In genomic region chr9:97744710-97745708, GRCh38 we compare ENCODE assay signal across 19 cellular contexts. TPM values are rescaled to one million over a fixed set of nuclear protein-coding genes. Genes with fewer than 3 reads are reported as not detected.
DNase-seq lines count a peak whose midpoint lies in the region; ATAC-seq and TF ChIP-seq lines count a peak whose summit lies in the region.
"Had no signal": no experiment of that assay in that cellular context is flagged by ENCODE, and none has a peak within 500 bp of the region (broad histone marks: within the 10 kb centered on the region; RNA-seq: fewer than 3 reads in every experiment).

No MANE protein-coding gene starts in this region.

- H3K4me3 Mint-ChIP-seq in Caco-2 (ENCODE audit: unreplicated experiment) = no peak overlapping the region
- H3K4me3 Mint-ChIP-seq in CD4-positive, alpha-beta memory T cell = peak overlapping the region in 1 of 8 donors; percentile 8
- H3K4me3 Mint-ChIP-seq: activated CD4-positive, alpha-beta T cell treated with anti-CD3 and anti-CD28 coated beads, Interleukin-2, amount 10 ng/mL, durations not matched to agents 7 days and 5 days; CD8-positive, alpha-beta T cell; natural killer cell treated with Interleukin-12 subunit alpha and Interleukin-12 subunit beta and Interleukin-15 and Interleukin-18, amount 100 ng/mL, for 72 hours had no signal

- no peak overlapping the region for H3K9ac ChIP-seq in HCT116 (ENCODE audit: low read length)

- peaks cover 11% of the 10 kb centered on the region for H3K9me3 Mint-ChIP-seq in Caco-2 (ENCODE audit: unreplicated experiment)
- H3K9me3 Mint-ChIP-seq in CD4-positive, alpha-beta memory T cell = peaks cover 0 to 16% (median 11%) of the 10 kb centered on the region in 8 donors
- H3K9me3 Mint-ChIP-seq: activated CD4-positive, alpha-beta T cell treated with anti-CD3 and anti-CD28 coated beads, Interleukin-2, amount 10 ng/mL, durations not matched to agents 7 days and 5 days; CD8-positive, alpha-beta T cell; natural killer cell treated with Interleukin-12 subunit alpha and Interleukin-12 subunit beta and Interleukin-15 and Interleukin-18, amount 100 ng/mL, for 72 hours had no signal

- TF ChIP-seq RAD21 in HCT116 (IDR thresholded peaks at IDR 0.05; ENCODE audit: low read depth) = no peak

- POLR2A ChIA-PET in Caco-2 (lab: Charles Lee) = no interaction called here
- POLR2A ChIA-PET in HCT116 (lab: Charles Lee) = no interaction called here
- POLR2A ChIA-PET in CD4-positive, alpha-beta memory T cell (lab: Charles Lee; ENCODE audit: partially characterized antibody) = no interaction called here

- BruUV-seq in Caco-2 (replicated peaks; lab: Mats Ljungman, UMichigan) (no TSS peak), HCT116 (replicated peaks; lab: Mats Ljungman, UMichigan) (no TSS peak)

- H3K36me3 ChIP-seq in Caco-2 (ENCODE audit: control insufficient read depth, insufficient read depth, low read length) (no peaks in the 10 kb centered on the region), HCT116 (ENCODE audit: control insufficient read depth in 1 of 2, insufficient read depth in 2 of 2, low read length in 2 of 2) (no peaks in the 10 kb centered on the region), upper lobe of right lung (no peaks in the 10 kb centered on the region)
- no peaks in the 10 kb centered on the region for H3K36me3 ChIP-seq in CD4-positive, alpha-beta memory T cell (ENCODE audit: insufficient read depth, low read length)
- H3K36me3 ChIP-seq: gastrocnemius medialis, thyroid gland had no signal

- CTCF ChIA-PET in Caco-2 (lab: Charles Lee) (no interaction called here), HCT116 (lab: Charles Lee) (no interaction called here)
- CTCF ChIA-PET in CD4-positive, alpha-beta memory T cell (lab: Charles Lee; ENCODE audit: partially characterized antibody) = no interaction called here

- intact Hi-C loops in Caco-2 (cut with micrococcal nuclease; ENCODE audit: unreplicated experiment) (no loop called here), HCT116 (cut with micrococcal nuclease) (no loop called here), upper lobe of right lung (cut with DNase I) (no loop called here)
- intact Hi-C loops in CD4-positive, alpha-beta memory T cell (cut with micrococcal nuclease) = no loop called here

- DNase-seq in Caco-2 (peak in 1 of 2 experiments; percentile 53), HCT116 (ENCODE audit: low read depth, low spot score) (no peak), amniotic epithelial cell (ENCODE audit: low read depth) (peak; percentile 77), left kidney (ENCODE audit: low read depth, low spot score) (peak; percentile 46), upper lobe of right lung (no peak), DMS79 (lab: John Stamatoyannopoulos, UW) (no peak)
- DNase-seq in CD4-positive, alpha-beta memory T cell = no peak
- DNase-seq: activated CD4-positive, alpha-beta T cell treated with anti-CD3 and anti-CD28 coated beads, Interleukin-2, amount 10 ng/mL, durations not matched to agents 7 days and 5 days; activated gamma-delta T cell; amniotic stem cell; CD8-positive, alpha-beta T cell; erythroblast; gastrocnemius medialis; NCI-H2171 treated with DMSO at 0.1 percent for 48 hours; NCI-H526 treated with DMSO at 0.1 percent for 48 hours; SHP77; stimulated activated naive CD4-positive, alpha-beta T cell treated with Interleukin-2 at 50 U/mL for 16 hours; thyroid gland had no signal

- H4K20me1 ChIP-seq in HCT116 (ENCODE audit: insufficient read depth) = no peaks in the 10 kb centered on the region

- peaks cover 7% of the 10 kb centered on the region; the same call in 1 of the 2 replicates for H3K9me3 ChIP-seq in Caco-2
- peaks cover 0 to 3% of the 10 kb centered on the region in 2 experiments; a peak in 1 of 4 replicates for H3K9me3 ChIP-seq in HCT116 (ENCODE audit: control insufficient read depth in 1 of 2, insufficient read depth in 1 of 2, low read depth in 1 of 2, low read length in 2 of 2)
- H3K9me3 ChIP-seq in upper lobe of right lung = no peaks in the 10 kb centered on the region
- H3K9me3 ChIP-seq in CD4-positive, alpha-beta memory T cell (ENCODE audit: control insufficient read depth in 1 of 2, low read length in 2 of 2) = peaks cover 0 to 4% of the 10 kb centered on the region in 2 donors
- H3K9me3 ChIP-seq: gastrocnemius medialis, thyroid gland had no signal

- no peak for TF ChIP-seq POLR2A in HCT116 (IDR thresholded peaks at IDR 0.05; ENCODE audit: borderline replicate concordance, extremely low read depth, insufficient read depth, insufficient read length)

- RAD21 ChIA-PET in HCT116 (lab: Charles Lee; ENCODE audit: low non-redundant PET in 1 of 2, low total read pairs in 2 of 2, uncharacterized antibody in 2 of 2, unreplicated experiment in 2 of 2) = no interaction called here

- no peaks in the 10 kb centered on the region for H3K27me3 Mint-ChIP-seq in Caco-2 (ENCODE audit: insufficient read depth, unreplicated experiment)
- peaks cover 46 to 55% of the 10 kb centered on the region in 2 donors for H3K27me3 Mint-ChIP-seq in CD4-positive, alpha-beta memory T cell

- H3K4me3 ChIP-seq in Caco-2 (ENCODE audit: low read depth, low read length) (no peak overlapping the region), HCT116 (replicated peaks in 1 of 2; ENCODE audit: low read depth in 1 of 2, low read length in 2 of 2) (no peak overlapping the region), upper lobe of right lung (no peak overlapping the region)
- H3K4me3 ChIP-seq in CD4-positive, alpha-beta memory T cell (ENCODE audit: low read length in 2 of 2) = no peak overlapping the region
- H3K4me3 ChIP-seq: gastrocnemius medialis, thyroid gland had no signal

- peaks cover 57% of the 10 kb centered on the region for H3K4me1 ChIP-seq in Caco-2
- no peaks in the 10 kb centered on the region for H3K4me1 ChIP-seq in HCT116 (ENCODE audit: control insufficient read depth in 1 of 2, insufficient read depth in 2 of 2, low read length in 2 of 2)
- H3K4me1 ChIP-seq in upper lobe of right lung = no peaks in the 10 kb centered on the region
- peaks cover 11% of the 10 kb centered on the region for H3K4me1 ChIP-seq in CD4-positive, alpha-beta memory T cell (ENCODE audit: insufficient read depth, low read length)

- no peaks in the 10 kb centered on the region for H3K9me2 ChIP-seq in HCT116 (ENCODE audit: insufficient read depth)

- H3K79me2 ChIP-seq in HCT116 (ENCODE audit: insufficient read depth, low read length) = no peaks in the 10 kb centered on the region

- H3K27ac Mint-ChIP-seq in Caco-2 (ENCODE audit: unreplicated experiment) = peak overlapping the region; percentile 85
- H3K27ac Mint-ChIP-seq in CD4-positive, alpha-beta memory T cell = no peak overlapping the region
- H3K27ac Mint-ChIP-seq: activated CD4-positive, alpha-beta T cell treated with anti-CD3 and anti-CD28 coated beads, Interleukin-2, amount 10 ng/mL, durations not matched to agents 7 days and 5 days; CD8-positive, alpha-beta T cell; natural killer cell treated with Interleukin-12 subunit alpha and Interleukin-12 subunit beta and Interleukin-15 and Interleukin-18, amount 100 ng/mL, for 72 hours had no signal

- H3K4me2 ChIP-seq in HCT116 (ENCODE audit: low read length) = no peak overlapping the region

- TF ChIP-seq CTCF in Caco-2 (IDR thresholded peaks at IDR 0.05; ENCODE audit: insufficient read depth in 1 of 2, low read depth in 1 of 2, low read length in 1 of 2, severe bottlenecking in 1 of 2, unreplicated experiment in 1 of 2) (no peak), HCT116 (IDR thresholded peaks at IDR 0.05 in 2 of 3, conservative IDR thresholded peaks at IDR 0.05 in 1 of 3; ENCODE audit: borderline replicate concordance in 1 of 3, insufficient read depth in 1 of 3, low read depth in 2 of 3, low read length in 2 of 3) (no peak), upper lobe of right lung (IDR thresholded peaks at IDR 0.05) (no peak)

- peak; percentile 82 for ATAC-seq in HCT116
- no peak for ATAC-seq in upper lobe of right lung
- ATAC-seq: CD8-positive, alpha-beta T cell; gastrocnemius medialis; natural killer cell treated with Interleukin-12 subunit alpha and Interleukin-12 subunit beta and Interleukin-15 and Interleukin-18, amount 100 ng/mL, for 72 hours had no signal

- H3K27me3 ChIP-seq in Caco-2 (replicated peaks; ENCODE audit: control insufficient read depth, insufficient read depth, low read length) (no peaks in the 10 kb centered on the region), HCT116 (ENCODE audit: insufficient read depth, low read length) (no peaks in the 10 kb centered on the region; the same call in 1 of the 2 replicates), upper lobe of right lung (peaks cover 23% of the 10 kb centered on the region)
- peaks cover 28% of the 10 kb centered on the region for H3K27me3 ChIP-seq in CD4-positive, alpha-beta memory T cell (ENCODE audit: insufficient read depth, low read length)
- H3K27me3 ChIP-seq: thyroid gland had no signal

- H3K27ac ChIP-seq in HCT116 (ENCODE audit: low read depth, low read length) (no peak overlapping the region), upper lobe of right lung (no peak overlapping the region)
- no peak overlapping the region for H3K27ac ChIP-seq in CD4-positive, alpha-beta memory T cell (ENCODE audit: low read depth, low read length)
- H3K27ac ChIP-seq: gastrocnemius medialis, thyroid gland had no signal

- no peak overlapping the region for H2AFZ ChIP-seq in HCT116 (ENCODE audit: low read depth, low read length, poor library complexity, severe bottlenecking)

- H3K36me3 Mint-ChIP-seq in Caco-2 (ENCODE audit: insufficient read depth, unreplicated experiment) = peaks cover 19% of the 10 kb centered on the region
- H3K36me3 Mint-ChIP-seq in CD4-positive, alpha-beta memory T cell = peaks cover 0 to 5% of the 10 kb centered on the region in 2 donors
- H3K36me3 Mint-ChIP-seq: CD8-positive, alpha-beta T cell had no signal

- H3K4me1 Mint-ChIP-seq in Caco-2 (ENCODE audit: low read depth, unreplicated experiment) = peaks cover 51% of the 10 kb centered on the region
- peaks cover 1 to 11% (median 7%) of the 10 kb centered on the region in 4 donors for H3K4me1 Mint-ChIP-seq in CD4-positive, alpha-beta memory T cell

TF ChIP-seq in HCT116, 20 proteins besides CTCF, POLR2A, EP300 and RAD21 (continues in another document):
- no peak for TF ChIP-seq SIN3A (IDR thresholded peaks at IDR 0.05; ENCODE audit: low read depth)

RNA-seq across cellular contexts. Expression of gene XPA, which starts 47.9 kb away (rescaled TPM):
- total RNA-seq in Caco-2 (2022) (15.6 and 18.8 TPM in 2 replicates), HCT116 (2021; ENCODE audit: unreplicated experiment) (9.3 TPM), upper lobe of right lung (11.2 TPM)
- 4.2 and 6.1 TPM in 2 replicates for polyA plus RNA-seq in HCT116 (2012)
- 10 to 100 TPM; 24.0 to 25.5 TPM for total RNA-seq in CD4-positive, alpha-beta memory T cell
- 10 to 100 TPM; 32.3 to 36.2 TPM for polyA plus RNA-seq in CD4-positive, alpha-beta memory T cell

Comparison
In these comparisons a context has a peak if more than half of its experiments do, and no peak if none do; other contexts are left out.
1. DNase-seq: peak in amniotic epithelial cell (single experiment) and left kidney (single experiment); none in HCT116 (single experiment), upper lobe of right lung (single experiment), DMS79 (single experiment) and CD4-positive, alpha-beta memory T cell (0 of 5).